Comparison of ENCODE assay signal across 8 cellular contexts in genomic region chr22:42343136-42343484, GRCh38.
DNase-seq lines count a peak whose midpoint lies in the region; ATAC-seq and TF ChIP-seq lines count a peak whose summit lies in the region.
"Had no signal": no experiment of that assay in that cellular context is flagged by ENCODE, and none has a peak within 500 bp of the region (broad histone marks: within the 10 kb centered on the region; RNA-seq: fewer than 3 reads in every experiment).

No MANE protein-coding gene starts in this region.

- H3K79me2 ChIP-seq in HCT116 (ENCODE audit: insufficient read depth, low read length) (no peaks in the 10 kb centered on the region), smooth muscle cell (ENCODE audit: low read depth) (no peaks in the 10 kb centered on the region)

- CTCF ChIA-PET in HCT116 (lab: Charles Lee) = no interaction called here

- H3K4me3 ChIP-seq in HCT116 (replicated peaks in 1 of 2; ENCODE audit: low read depth in 1 of 2, low read length in 2 of 2) (peak overlapping the region; percentile 52 to 63), epithelial cell of esophagus (ENCODE audit: low read length) (peak overlapping the region; percentile 20), smooth muscle cell (peak overlapping the region; percentile 40)

- no peaks in the 10 kb centered on the region for H3K9me2 ChIP-seq in HCT116 (ENCODE audit: insufficient read depth)

- H3K36me3 ChIP-seq in HCT116 (ENCODE audit: control insufficient read depth in 1 of 2, insufficient read depth in 2 of 2, low read length in 2 of 2) (no peaks in the 10 kb centered on the region), smooth muscle cell (ENCODE audit: low read depth) (no peaks in the 10 kb centered on the region)

- H4K20me1 ChIP-seq in HCT116 (ENCODE audit: insufficient read depth) = no peaks in the 10 kb centered on the region
- H4K20me1 ChIP-seq in smooth muscle cell (ENCODE audit: low read depth) = no peaks in the 10 kb centered on the region

- peaks cover 6 to 11% of the 10 kb centered on the region in 2 experiments for H3K4me1 ChIP-seq in HCT116 (ENCODE audit: control insufficient read depth in 1 of 2, insufficient read depth in 2 of 2, low read length in 2 of 2)
- H3K4me1 ChIP-seq in smooth muscle cell (ENCODE audit: low read depth) = peaks cover 14% of the 10 kb centered on the region

- no peaks in the 10 kb centered on the region for H3K27me3 ChIP-seq in HCT116 (ENCODE audit: insufficient read depth, low read length)
- H3K27me3 ChIP-seq in smooth muscle cell (ENCODE audit: low read depth) = no peaks in the 10 kb centered on the region

- H3K9me3 ChIP-seq in HCT116 (ENCODE audit: control insufficient read depth in 1 of 2, insufficient read depth in 1 of 2, low read depth in 1 of 2, low read length in 2 of 2) = no peaks in the 10 kb centered on the region
- no peaks in the 10 kb centered on the region for H3K9me3 ChIP-seq in smooth muscle cell (replicated peaks; ENCODE audit: low read depth)

- no TSS peak for BruUV-seq in HCT116 (replicated peaks; lab: Mats Ljungman, UMichigan)

- DNase-seq in HCT116 (ENCODE audit: low read depth, low spot score) (no peak), RPMI8226 (peak; percentile 26), epithelial cell of esophagus (ENCODE audit: low read depth) (no peak), smooth muscle cell (lab: John Stamatoyannopoulos, UW; ENCODE audit: unreplicated experiment) (no peak), epidermal melanocyte (ENCODE audit: insufficient read length, low spot score) (no peak)
- DNase-seq in activated CD4-positive, CD25-positive, alpha-beta regulatory T cell treated with anti-CD3 and anti-CD28 coated beads, Interleukin-2, amount 50 U/mL, for 72 hours = no peak
- DNase-seq: NCI-H1436 treated with DMSO at 0.1 percent for 48 hours had no signal

- WGBS in smooth muscle cell (ENCODE audit: low lambda C conversion rate) = 28% methylated on average over 17 of the region's 27 CpGs

- POLR2A ChIA-PET in HCT116 (lab: Charles Lee) = no interaction called here

- RAD21 ChIA-PET in HCT116 (lab: Charles Lee; ENCODE audit: low non-redundant PET in 1 of 2, low total read pairs in 2 of 2, uncharacterized antibody in 2 of 2, unreplicated experiment in 2 of 2) = no interaction called here

- no peak overlapping the region for H2AFZ ChIP-seq in HCT116 (ENCODE audit: low read depth, low read length, poor library complexity, severe bottlenecking)
- H2AFZ ChIP-seq in smooth muscle cell (ENCODE audit: low read depth) = no peak overlapping the region

- ATAC-seq in HCT116 = peak; percentile 64
- ATAC-seq in HG03095 (IDR thresholded peaks at IDR 0.05; ENCODE audit: unreplicated experiment) = no peak

- TF ChIP-seq RAD21 in HCT116 (IDR thresholded peaks at IDR 0.05; ENCODE audit: low read depth) = no peak

- H3K27ac ChIP-seq in HCT116 (ENCODE audit: low read depth, low read length) (peak overlapping the region; percentile 1; the same call in 1 of the 2 replicates), smooth muscle cell (ENCODE audit: low read depth) (no peak overlapping the region)

- TF ChIP-seq CTCF in HCT116 (IDR thresholded peaks at IDR 0.05 in 2 of 3, conservative IDR thresholded peaks at IDR 0.05 in 1 of 3; ENCODE audit: borderline replicate concordance in 1 of 3, insufficient read depth in 1 of 3, low read depth in 2 of 3, low read length in 2 of 3) (no peak), epithelial cell of esophagus (IDR thresholded peaks at IDR 0.05; ENCODE audit: insufficient read depth, low read depth, low read length, missing control alignments) (no peak), smooth muscle cell (IDR thresholded peaks at IDR 0.05; ENCODE audit: borderline replicate concordance, insufficient read depth, poor library complexity, severe bottlenecking) (no peak)

- TF ChIP-seq POLR2A in HCT116 (IDR thresholded peaks at IDR 0.05; ENCODE audit: borderline replicate concordance, extremely low read depth, insufficient read depth, insufficient read length) = no peak

- peaks cover 12% of the 10 kb centered on the region for H3F3A ChIP-seq in smooth muscle cell (ENCODE audit: low read depth)

- H3K9ac ChIP-seq in HCT116 (ENCODE audit: low read length) = peak overlapping the region; percentile 58
- no peak overlapping the region for H3K9ac ChIP-seq in smooth muscle cell (ENCODE audit: low read depth)

- intact Hi-C loops in HCT116 (cut with micrococcal nuclease) = no loop called here

- H3K4me2 ChIP-seq in HCT116 (ENCODE audit: low read length) = peak overlapping the region; percentile 88
- H3K4me2 ChIP-seq in smooth muscle cell = peak overlapping the region; percentile 77

TF ChIP-seq in HCT116, 20 proteins besides CTCF, POLR2A, EP300 and RAD21:
- peak; percentile 47 for TF ChIP-seq TCF7L2 (IDR thresholded peaks at IDR 0.05; ENCODE audit: borderline replicate concordance, extremely low read depth, insufficient read depth, insufficient read length)
- TF ChIP-seq CBX3 (IDR thresholded peaks at IDR 0.05; ENCODE audit: low read depth) = no peak
- no peak for TF ChIP-seq ZNF274 (IDR thresholded peaks at IDR 0.05; ENCODE audit: low read depth, low read length)
- no peak for TF ChIP-seq ELF1 (IDR thresholded peaks at IDR 0.05; ENCODE audit: borderline replicate concordance, low read depth)
- TF ChIP-seq FOSL1 (IDR thresholded peaks at IDR 0.05; ENCODE audit: low read depth) = no peak
